Comparison of ENCODE assay signal across 7 cellular contexts in genomic region chr6:101396552-101397173, GRCh38. TPM values are rescaled to one million over a fixed set of nuclear protein-coding genes. Genes with fewer than 3 reads are reported as not detected.
DNase-seq lines count a peak whose midpoint lies in the region; ATAC-seq, FAIRE-seq and TF ChIP-seq lines count a peak whose summit lies in the region.

No MANE protein-coding gene starts in this region.

- DNase-seq in NB4 (ENCODE audit: low read depth) (peak; percentile 60), K562 (ENCODE audit: extremely low read depth in 1 of 4, low spot score in 3 of 4) (peak; percentile 29 to 60 (median 33)), lung microvascular endothelial cell (ENCODE audit: low read depth in 2 of 2) (peak; percentile 63 to 70), NCI-H2107 treated with DMSO at 0.1 percent for 48 hours (lab: John Stamatoyannopoulos, UW; ENCODE audit: unreplicated experiment) (no peak), NCI-H748 treated with DMSO at 0.1 percent for 48 hours (lab: John Stamatoyannopoulos, UW) (no peak)

- POLR2A ChIA-PET in K562 (lab: Yijun Ruan, JAX) = no interaction called here

- H3K9ac ChIP-seq in K562 (ENCODE audit: insufficient read depth in 1 of 2, low read depth in 2 of 2, low read length in 2 of 2) = no peak overlapping the region

- no peak overlapping the region for H3K4me2 ChIP-seq in K562 (ENCODE audit: insufficient read depth, low read length)

- WGBS in K562 (ENCODE audit: insufficient coverage, low coverage, missing lambda C conversion rate) = 0% methylated on average over 3 of the region's 3 CpGs

- H3K9me3 ChIP-seq in K562 (replicated peaks; ENCODE audit: control insufficient read depth, insufficient read depth, low read depth, low read length) = no peaks in the 10 kb centered on the region

- TF ChIP-seq POLR2A in NB4 (IDR thresholded peaks at IDR 0.05; ENCODE audit: extremely low read depth, insufficient read length) (no peak), K562 (conservative IDR thresholded peaks at IDR 0.05) (no peak)

- peak; percentile 73 for FAIRE-seq in K562 (lab: Jason Lieb, UNC)

- in situ Hi-C loops in K562 (cut with MboI) = no loop called here

- intact Hi-C loops in K562 (cut with micrococcal nuclease) = no loop called here

- H4K20me1 ChIP-seq in K562 (replicated peaks; ENCODE audit: control insufficient read depth, insufficient read depth, low read length) = no peaks in the 10 kb centered on the region

- H3K4me3 ChIP-seq in NB4 (ENCODE audit: low read depth, low read length) (no peak overlapping the region), K562 (no peak overlapping the region)

- TF ChIP-seq EP300 in K562 (IDR thresholded peaks at IDR 0.05; ENCODE audit: low read length) = no peak

- no peaks in the 10 kb centered on the region for H3K79me2 ChIP-seq in K562 (ENCODE audit: control insufficient read depth, insufficient read depth, low read length)

- H3K4me1 ChIP-seq in K562 (replicated peaks in 1 of 2; ENCODE audit: control insufficient read depth in 2 of 2, insufficient read depth in 2 of 2, low read length in 2 of 2) = peaks cover 0 to 9% of the 10 kb centered on the region in 2 experiments; a peak in 2 of 5 replicates

- H3K27me3 ChIP-seq in K562 (ENCODE audit: control insufficient read depth in 2 of 2, insufficient read depth in 2 of 2, low read length in 2 of 2) = peaks cover 0 to 7% of the 10 kb centered on the region in 2 experiments; a peak in 2 of 5 replicates

- no peak overlapping the region for H3K27ac ChIP-seq in K562 (ENCODE audit: extremely low read depth, low read depth, low read length)

- H3K36me3 ChIP-seq in K562 (ENCODE audit: control insufficient read depth, insufficient read depth, low read length) = no peaks in the 10 kb centered on the region

- no TSS peak for BruUV-seq in K562 (replicated peaks; lab: Mats Ljungman, UMichigan)

- H3K9me1 ChIP-seq in K562 (ENCODE audit: control insufficient read depth, insufficient read depth, low read length) = no peaks in the 10 kb centered on the region

- H2AFZ ChIP-seq in K562 (ENCODE audit: low read depth, low read length) = no peak overlapping the region

- CTCF ChIA-PET in K562 (lab: Yijun Ruan, JAX; ENCODE audit: low intra/inter-chr PET ratio) = no interaction called here

- TF ChIP-seq CTCF in NB4 (IDR thresholded peaks at IDR 0.05; ENCODE audit: low read depth, low read length) (no peak), K562 (IDR thresholded peaks at IDR 0.05 in 2 of 3, conservative IDR thresholded peaks at IDR 0.05 in 1 of 3; ENCODE audit: insufficient read depth in 2 of 3, low read depth in 1 of 3, low read length in 3 of 3) (no peak)

- no peak for TF ChIP-seq RAD21 in K562 (CRISPR knock-in tag; conservative IDR thresholded peaks at IDR 0.05 in 1 of 2, IDR thresholded peaks at IDR 0.05 in 1 of 2)

- ATAC-seq in GM21723 (IDR thresholded peaks at IDR 0.05; ENCODE audit: unreplicated experiment) (peak; percentile 57), K562 (no peak), HG03432 (IDR thresholded peaks at IDR 0.05; ENCODE audit: unreplicated experiment) (no peak)

TF ChIP-seq in K562, 482 proteins besides CTCF, POLR2A, EP300 and RAD21 (continues in another document):
- TF ChIP-seq REST (CRISPR knock-in tag; IDR thresholded peaks at IDR 0.05; ENCODE audit: low read depth) = peak; percentile 91

RNA-seq across cellular contexts. Expression of gene GRIK2, which starts 3.2 kb away (rescaled TPM):
- total RNA-seq in K562 (2011; cell fraction: chromatin; rRNA removed; ENCODE audit: low replicate concordance) = not detected in 2 replicates
- total RNA-seq in K562 (2011; cell fraction: nucleolus; rRNA removed) = not detected in 2 replicates
- total RNA-seq in K562 (2011; cell fraction: nucleoplasm; rRNA removed) = not detected in 2 replicates
- total RNA-seq in K562 (2014; rRNA removed) = not detected in 2 replicates
- not detected in 2 replicates for total RNA-seq in K562 (2014; rRNA removed; fragmentation: Illumina TruSeq; extraction: Trizol)
- total RNA-seq in K562 (2015; rRNA removed; fragmentation: Illumina TruSeq; extraction: Trizol) = not detected in 2 replicates
- not detected in 2 replicates for total RNA-seq in K562 (2021)
- not detected in 2 replicates for polyA plus RNA-seq in K562 (2011; rRNA removed)
- not detected in 2 replicates for polyA plus RNA-seq in K562 (2011; cell fraction: cytosol; rRNA removed)
- polyA plus RNA-seq in K562 (2011; cell fraction: nucleus; rRNA removed) = not detected in 2 replicates
- polyA plus RNA-seq in K562 (2012) = not detected in 2 replicates
- not detected in 2 replicates for polyA plus RNA-seq in K562 (2014; fragmentation: Illumina TruSeq; extraction: Trizol)
- not detected for polyA plus RNA-seq in K562 (2014; fragmentation: Nextera tagmentation; extraction: Ambion mirVana)
- polyA plus RNA-seq in K562 (2014; rRNA removed) = not detected in 2 replicates
- not detected in 2 replicates for polyA minus RNA-seq in K562 (2011; rRNA and poly(A)+ RNA removed)
- polyA minus RNA-seq in K562 (2011; cell fraction: cytosol; rRNA and poly(A)+ RNA removed) = not detected in 2 replicates
- not detected in 2 replicates for polyA minus RNA-seq in K562 (2011; cell fraction: nucleus; rRNA and poly(A)+ RNA removed)
- under 0.01 TPM in 1 of 2 replicates, not detected in the other for total RNA-seq in lung microvascular endothelial cell

Comparison
In these comparisons a context has a peak if more than half of its experiments do, and no peak if none do; other contexts are left out.
1. DNase-seq: peak in NB4 (single experiment), K562 (4 of 4) and lung microvascular endothelial cell (2 of 2); none in NCI-H2107 treated with DMSO at 0.1 percent for 48 hours (single experiment) and NCI-H748 treated with DMSO at 0.1 percent for 48 hours (single experiment).